8 cellular contexts compared by ENCODE assay signal in the genomic region with DNA sequence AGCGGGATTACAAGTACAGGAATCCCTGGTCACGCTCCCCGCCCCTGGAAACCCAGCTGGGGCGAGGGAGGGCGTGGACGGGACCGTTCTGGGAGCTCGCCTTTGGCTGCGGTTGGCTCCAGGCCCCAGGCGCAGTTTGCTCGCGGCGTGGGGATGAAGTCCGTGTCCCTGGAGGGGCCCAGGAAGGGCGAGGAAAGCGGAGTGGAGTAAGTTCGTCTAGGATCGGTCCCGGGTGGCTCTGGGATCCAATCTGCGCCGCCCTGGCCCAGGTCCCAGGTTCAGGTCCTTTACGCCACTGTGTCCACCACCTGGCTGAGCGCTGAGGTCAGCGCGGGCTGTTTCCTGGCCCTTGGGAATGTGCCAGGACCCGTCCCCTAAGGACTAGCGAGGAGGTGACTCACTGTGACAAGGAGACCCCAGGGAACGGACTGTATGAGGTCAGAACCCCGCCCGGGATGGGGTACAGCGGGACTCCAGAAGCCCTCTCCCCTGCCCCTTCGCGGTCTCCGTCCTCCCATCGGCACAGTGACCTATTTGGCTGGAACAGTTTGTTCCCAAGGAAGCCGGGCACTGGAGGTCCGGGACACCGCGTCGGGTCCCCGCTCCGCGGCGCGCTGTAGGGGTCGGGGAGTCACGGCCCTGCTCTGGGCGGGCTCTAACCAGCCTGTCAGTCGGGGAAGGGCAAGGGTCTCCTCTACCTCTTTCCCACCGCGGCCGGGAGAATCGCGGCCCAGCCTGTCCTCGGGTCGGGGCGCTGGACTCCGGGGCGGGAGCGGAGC. TPM values are rescaled to one million over a fixed set of nuclear protein-coding genes. Genes with fewer than 3 reads are reported as not detected.
DNase-seq lines count a peak whose midpoint lies in the region; ATAC-seq and TF ChIP-seq lines count a peak whose summit lies in the region.

No MANE protein-coding gene starts in this region.

- H3K36me3 ChIP-seq in iPS-15b (ENCODE audit: control insufficient read depth, insufficient read depth, low read length) (peaks cover 8% of the 10 kb centered on the region), skeletal muscle satellite cell (ENCODE audit: insufficient read depth, low read length) (peaks cover 28% of the 10 kb centered on the region)

- H3K4me1 ChIP-seq in iPS-15b (ENCODE audit: control insufficient read depth, insufficient read depth, low read length) (peaks cover 8% of the 10 kb centered on the region), skeletal muscle satellite cell (ENCODE audit: control insufficient read depth, insufficient read depth, low read length) (peaks cover 46% of the 10 kb centered on the region)

- H3K27ac Mint-ChIP-seq in brain = peak overlapping the region; percentile 93 to 99 (median 97)

- H3K9me3 Mint-ChIP-seq in brain = peaks cover 0 to 8% (median 3%) of the 10 kb centered on the region in 5 experiments

- H3K4me3 ChIP-seq in iPS-15b (ENCODE audit: low read depth, low read length) = peak overlapping the region; percentile 82
- H3K4me3 ChIP-seq in skeletal muscle satellite cell (ENCODE audit: low read length) = peak overlapping the region; percentile 98

- ATAC-seq in GM21576 (IDR thresholded peaks at IDR 0.05; ENCODE audit: unreplicated experiment) = no peak
- ATAC-seq in HG03460 (IDR thresholded peaks at IDR 0.05; ENCODE audit: unreplicated experiment) = no peak

- no peak for TF ChIP-seq CTCF in brain (conservative IDR thresholded peaks at IDR 0.05)

- peaks cover 26% of the 10 kb centered on the region for H3K27me3 Mint-ChIP-seq in brain

- H3K9me3 ChIP-seq in iPS-15b (ENCODE audit: control insufficient read depth, insufficient read depth, low read length) = no peaks in the 10 kb centered on the region
- H3K9me3 ChIP-seq in skeletal muscle satellite cell (replicated peaks; ENCODE audit: low read length) = no peaks in the 10 kb centered on the region

- H3K9ac ChIP-seq in iPS-15b (ENCODE audit: low read depth, low read length) (peak overlapping the region; percentile 70), skeletal muscle satellite cell (ENCODE audit: low read depth, low read length) (peak overlapping the region; percentile 96)

- peaks cover 76% of the 10 kb centered on the region for H3K4me1 Mint-ChIP-seq in brain

- peak; percentile 27 for DNase-seq in activated CD4-positive, alpha-beta T cell treated with anti-CD3 and anti-CD28 coated beads for 48 hours
- DNase-seq in activated CD4-positive, alpha-beta T cell treated with anti-CD3 and anti-CD28 coated beads, Interleukin-2, amount 50 U/mL, for 1 hour = no peak
- peak; percentile 57 for DNase-seq in RPMI8226

- peak overlapping the region; percentile 82 to 100 (median 94) for H3K4me3 Mint-ChIP-seq in brain

- peaks cover 51% of the 10 kb centered on the region for H3K36me3 Mint-ChIP-seq in brain

- peak overlapping the region; percentile 92 for H3K4me2 ChIP-seq in skeletal muscle satellite cell (ENCODE audit: low read length)

- peaks cover 22% of the 10 kb centered on the region for H3K27me3 ChIP-seq in iPS-15b (ENCODE audit: control insufficient read depth, insufficient read depth, low read length)
- H3K27me3 ChIP-seq in skeletal muscle satellite cell (ENCODE audit: control insufficient read depth, insufficient read depth, low read length) = no peaks in the 10 kb centered on the region

RNA-seq across cellular contexts. Expression of a gene that starts 0.7 kb away (rescaled TPM):
- polyA plus RNA-seq in brain (ENCODE audit: insufficient read depth, low read depth, low replicate concordance) = 103 TPM
- total RNA-seq in skeletal muscle satellite cell (2012; rRNA removed) = 183 and 300 TPM in 2 replicates

RNA-seq across cellular contexts. Expression of a gene that starts 18.4 kb away (rescaled TPM):
- polyA plus RNA-seq in brain (ENCODE audit: insufficient read depth, low read depth, low replicate concordance) = not detected
- not detected in 2 replicates for total RNA-seq in skeletal muscle satellite cell (2012; rRNA removed)
